In the genomic region with DNA sequence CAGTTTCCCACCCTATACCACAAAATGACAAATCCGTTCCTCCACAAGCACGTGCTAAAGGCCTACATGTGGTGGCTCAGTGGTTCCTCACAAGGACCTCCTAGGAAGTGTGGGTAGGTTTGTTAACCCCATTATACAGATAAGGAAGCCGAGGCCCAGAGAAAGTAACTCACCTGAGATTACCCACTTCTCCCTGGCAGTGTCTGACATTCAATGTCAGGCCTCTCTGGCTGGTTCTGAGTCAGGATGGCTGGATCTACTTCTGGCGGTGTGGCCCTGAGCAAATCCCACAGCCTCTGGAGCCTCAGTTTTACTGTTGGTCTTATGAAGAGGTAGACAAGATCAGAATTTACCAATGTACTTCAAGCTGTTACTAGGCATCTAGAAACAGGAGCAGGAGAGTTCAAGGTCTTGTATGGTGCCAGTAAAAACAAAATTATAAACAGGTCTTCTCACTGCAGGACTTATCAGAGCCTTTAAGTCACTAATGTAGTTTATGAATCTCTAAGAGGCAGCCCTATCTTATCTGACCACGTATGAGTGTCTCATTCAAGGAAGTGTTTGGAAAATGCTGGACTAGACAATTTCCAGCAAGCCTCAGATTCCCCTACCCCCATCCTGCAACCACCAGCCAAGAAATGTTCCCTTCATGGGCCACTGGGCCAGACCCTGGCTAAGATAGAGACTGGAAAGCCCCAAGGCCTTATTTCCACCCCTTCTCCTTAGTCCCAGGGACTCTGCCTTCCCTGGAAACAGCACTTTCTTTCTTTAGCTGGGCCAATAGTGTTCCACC, we compare ENCODE assay signal across 13 cellular contexts. TPM values are rescaled to one million over a fixed set of nuclear protein-coding genes. Genes with fewer than 3 reads are reported as not detected.
A peak's percentile ranks its signal among the peaks of the same experiment; 100 is the strongest.
DNase-seq lines count a peak whose midpoint lies in the region; ATAC-seq, FAIRE-seq and TF ChIP-seq lines count a peak whose summit lies in the region.
"Had no signal": no experiment of that assay in that cellular context is flagged by ENCODE, and none has a peak within 500 bp of the region (broad histone marks: within the 10 kb centered on the region; RNA-seq: fewer than 3 reads in every experiment).

No MANE protein-coding gene starts in this region.

- no peak overlapping the region for H3K4me2 ChIP-seq in A549
- H3K4me2 ChIP-seq: KMS-11 had no signal

- no peak overlapping the region for H3K4me3 Mint-ChIP-seq in activated naive CD4-positive, alpha-beta T cell treated with anti-CD3 and anti-CD28 coated beads for 36 hours

- WGBS in A549 (ENCODE audit: missing lambda C conversion rate) = 81% methylated on average over 5 of the region's 5 CpGs

- H3K27me3 ChIP-seq in brain microvascular endothelial cell (replicated peaks) = no peaks in the 10 kb centered on the region
- peaks cover 4% of the 10 kb centered on the region for H3K27me3 ChIP-seq in left ventricle myocardium inferior (ENCODE audit: low read depth)
- H3K27me3 ChIP-seq in HAP-1 (ENCODE audit: low read depth) = 0 out of 2 replicates have a peak, but pooled peaks cover 3% of the 10 kb centered on the region

- no peak for TF ChIP-seq POLR2A in A549 (IDR thresholded peaks at IDR 0.05; ENCODE audit: low read length)

- H3K9me3 ChIP-seq in A549 = no peaks in the 10 kb centered on the region
- no peaks in the 10 kb centered on the region for H3K9me3 ChIP-seq in left ventricle myocardium inferior (replicated peaks)
- H3K9me3 ChIP-seq in HAP-1 = no peaks in the 10 kb centered on the region

- ATAC-seq in A549 (no peak), HG02852 (IDR thresholded peaks at IDR 0.05; ENCODE audit: unreplicated experiment) (no peak)

- no peak overlapping the region for H3K27ac Mint-ChIP-seq in activated naive CD4-positive, alpha-beta T cell treated with anti-CD3 and anti-CD28 coated beads for 36 hours

- H3K4me1 Mint-ChIP-seq in activated naive CD4-positive, alpha-beta T cell treated with anti-CD3 and anti-CD28 coated beads for 36 hours (ENCODE audit: low read depth) = no peaks in the 10 kb centered on the region

- POLR2A ChIA-PET in A549 (lab: Yijun Ruan, JAX) = no interaction called here

- TF ChIP-seq CTCF in A549 (IDR thresholded peaks at IDR 0.05) (no peak), brain microvascular endothelial cell (IDR thresholded peaks at IDR 0.05; ENCODE audit: low read depth, low read length, missing control alignments) (no peak), left ventricle myocardium inferior (IDR thresholded peaks at IDR 0.05; ENCODE audit: borderline replicate concordance) (no peak)

- H3K4me1 ChIP-seq in A549 (peaks cover 36% of the 10 kb centered on the region), left ventricle myocardium inferior (peaks cover 93% of the 10 kb centered on the region), HAP-1 (no peaks in the 10 kb centered on the region)

- intact Hi-C loops in left ventricle myocardium inferior (cut with micrococcal nuclease) = no loop called here
- intact Hi-C loops in activated naive CD4-positive, alpha-beta T cell treated with anti-CD3 and anti-CD28 coated beads for 36 hours (cut with micrococcal nuclease) = no loop called here

- H3K4me3 ChIP-seq in A549 (no peak overlapping the region), brain microvascular endothelial cell (ENCODE audit: low read depth, low read length) (no peak overlapping the region), left ventricle myocardium inferior (peak overlapping the region; percentile 77), HAP-1 (no peak overlapping the region)

- in situ Hi-C loops in brain microvascular endothelial cell (cut with HindIII; ENCODE audit: low pct_ligation_motif_present, low sequenced_read_pairs) (no loop called here), HAP-1 (cut with MboI; ENCODE audit: low sequenced_read_pairs) (no loop called here)

- no peak for FAIRE-seq in A549 (lab: Jason Lieb, UNC)

- no peak for TF ChIP-seq EP300 in A549 (IDR thresholded peaks at IDR 0.05)

- TF ChIP-seq RAD21 in A549 (conservative IDR thresholded peaks at IDR 0.05 in 1 of 2, IDR thresholded peaks at IDR 0.05 in 1 of 2) = no peak

- DNase-seq in A549 (ENCODE audit: low read depth in 1 of 2, low spot score in 1 of 2) (peak in 1 of 2 experiments; percentile 28), brain microvascular endothelial cell (peak; percentile 54), left ventricle myocardium inferior (no peak), pons (ENCODE audit: low spot score) (peak; percentile 25), RKO (ENCODE audit: low spot score) (no peak), HAP-1 (ENCODE audit: low spot score in 2 of 2) (no peak)
- no peak for DNase-seq in activated naive CD4-positive, alpha-beta T cell treated with anti-CD3 and anti-CD28 coated beads for 36 hours
- DNase-seq: EL, NCI-H2029 treated with DMSO at 0.1 percent for 48 hours had no signal

- no peaks in the 10 kb centered on the region for H3K9me3 Mint-ChIP-seq in activated naive CD4-positive, alpha-beta T cell treated with anti-CD3 and anti-CD28 coated beads for 36 hours

- H3K27me3 Mint-ChIP-seq in activated naive CD4-positive, alpha-beta T cell treated with anti-CD3 and anti-CD28 coated beads for 36 hours (ENCODE audit: low read depth) = peaks cover 2% of the 10 kb centered on the region

- no peaks in the 10 kb centered on the region for H3K36me3 Mint-ChIP-seq in activated naive CD4-positive, alpha-beta T cell treated with anti-CD3 and anti-CD28 coated beads for 36 hours (ENCODE audit: low read depth)

- H3K27ac ChIP-seq in A549 (peak overlapping the region in 1 of 2 experiments; percentile 17; a peak in 2 of 6 replicates), brain microvascular endothelial cell (no peak overlapping the region), left ventricle myocardium inferior (replicated peaks) (peak overlapping the region; percentile 91)
- H3K27ac ChIP-seq: epithelial cell of prostate, KMS-11 had no signal

- H3K36me3 ChIP-seq in brain microvascular endothelial cell (replicated peaks) = peaks cover 13% of the 10 kb centered on the region
- peaks cover 21% of the 10 kb centered on the region for H3K36me3 ChIP-seq in left ventricle myocardium inferior
- no peaks in the 10 kb centered on the region for H3K36me3 ChIP-seq in HAP-1 (replicated peaks)

- CTCF ChIA-PET in A549 (lab: Yijun Ruan, JAX) = no interaction called here
- CTCF ChIA-PET in activated naive CD4-positive, alpha-beta T cell treated with anti-CD3 and anti-CD28 coated beads for 36 hours (lab: Charles Lee) = interaction anchor here (0.6 kb wide), 1 partner anchor 790 kb away, joined by 7 read pairs; no protein-coding TSS in a partner anchor

TF ChIP-seq in A549, 52 proteins besides CTCF, POLR2A, EP300 and RAD21:
- TF ChIP-seq MAFK (IDR thresholded peaks at IDR 0.05; ENCODE audit: partially characterized antibody) = peak; percentile 43
- peak; percentile 56; the same call in 1 of the 2 replicates for TF ChIP-seq KDM1A (IDR thresholded peaks at IDR 0.05; ENCODE audit: low read depth)
- TF ChIP-seq, protein P1, sequence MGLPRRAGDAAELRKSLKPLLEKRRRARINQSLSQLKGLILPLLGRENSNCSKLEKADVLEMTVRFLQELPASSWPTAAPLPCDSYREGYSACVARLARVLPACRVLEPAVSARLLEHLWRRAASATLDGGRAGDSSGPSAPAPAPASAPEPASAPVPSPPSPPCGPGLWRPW (IDR thresholded peaks at IDR 0.05) = no peak
- no peak for TF ChIP-seq FOSL2 (IDR thresholded peaks at IDR 0.05)
- no peak for TF ChIP-seq FOSL2 (CRISPR knock-in tag; IDR thresholded peaks at IDR 0.05)
- TF ChIP-seq HOXB13 (CRISPR knock-in tag; IDR thresholded peaks at IDR 0.05; ENCODE audit: low read depth) = no peak
- TF ChIP-seq POLR2AphosphoS2 (conservative IDR thresholded peaks at IDR 0.05; ENCODE audit: low read length) = no peak
- no peak for TF ChIP-seq TFCP2L1 (CRISPR knock-in tag; IDR thresholded peaks at IDR 0.05)
- TF ChIP-seq CHD4 (IDR thresholded peaks at IDR 0.05; ENCODE audit: borderline replicate concordance) = no peak
- TF ChIP-seq EHMT2 (IDR thresholded peaks at IDR 0.05; ENCODE audit: low read depth) = no peak

RNA-seq across cellular contexts. Expression of gene HSPB8, which starts 4.2 kb away (rescaled TPM):
- polyA plus RNA-seq in A549 (2011; rRNA removed) (7.2 and 7.8 TPM in 2 replicates), A549 (2017; fragmentation: RNase III; extraction: RNeasy Plus Mini Kit Qiagen cat#74134 plus additional on column Dnase treatment) (7.6 to 9.6 TPM (median 7.9 TPM) in 3 replicates)
- 4.8 and 6.5 TPM in 2 replicates for polyA plus RNA-seq in A549 (2012; cell fraction: cytosol; rRNA removed)
- polyA plus RNA-seq in A549 (2012; cell fraction: nucleus; rRNA removed) = 5.4 and 7.7 TPM in 2 replicates
- 7.2 and 9.1 TPM in 2 replicates for polyA minus RNA-seq in A549 (2011; rRNA and poly(A)+ RNA removed)
- total RNA-seq in left ventricle myocardium inferior = 512 TPM
- not detected for total RNA-seq in activated naive CD4-positive, alpha-beta T cell treated with anti-CD3 and anti-CD28 coated beads for 36 hours
- total RNA-seq: T-helper 2 cell treated with Interferon-gamma antibody and Interleukin-4, amounts not matched to agents 100 ng/mL and 5 ng/mL, for 36 hours had no signal

Comparison
In these comparisons a context has a peak if more than half of its experiments do, and no peak if none do; other contexts are left out.
1. DNase-seq: peak in brain microvascular endothelial cell (single experiment) and pons (single experiment); none in left ventricle myocardium inferior (single experiment), RKO (single experiment), activated naive CD4-positive, alpha-beta T cell treated with anti-CD3 and anti-CD28 coated beads for 36 hours (single experiment) and HAP-1 (0 of 2).
2. RNA of gene HSPB8, which starts 4.2 kb away (total RNA-seq): 512 TPM in left ventricle myocardium inferior (single experiment); not detected in activated naive CD4-positive, alpha-beta T cell treated with anti-CD3 and anti-CD28 coated beads for 36 hours; every median in the first group is over 100 times any median in the second.